25 cellular contexts compared by ENCODE assay signal in the genomic region with DNA sequence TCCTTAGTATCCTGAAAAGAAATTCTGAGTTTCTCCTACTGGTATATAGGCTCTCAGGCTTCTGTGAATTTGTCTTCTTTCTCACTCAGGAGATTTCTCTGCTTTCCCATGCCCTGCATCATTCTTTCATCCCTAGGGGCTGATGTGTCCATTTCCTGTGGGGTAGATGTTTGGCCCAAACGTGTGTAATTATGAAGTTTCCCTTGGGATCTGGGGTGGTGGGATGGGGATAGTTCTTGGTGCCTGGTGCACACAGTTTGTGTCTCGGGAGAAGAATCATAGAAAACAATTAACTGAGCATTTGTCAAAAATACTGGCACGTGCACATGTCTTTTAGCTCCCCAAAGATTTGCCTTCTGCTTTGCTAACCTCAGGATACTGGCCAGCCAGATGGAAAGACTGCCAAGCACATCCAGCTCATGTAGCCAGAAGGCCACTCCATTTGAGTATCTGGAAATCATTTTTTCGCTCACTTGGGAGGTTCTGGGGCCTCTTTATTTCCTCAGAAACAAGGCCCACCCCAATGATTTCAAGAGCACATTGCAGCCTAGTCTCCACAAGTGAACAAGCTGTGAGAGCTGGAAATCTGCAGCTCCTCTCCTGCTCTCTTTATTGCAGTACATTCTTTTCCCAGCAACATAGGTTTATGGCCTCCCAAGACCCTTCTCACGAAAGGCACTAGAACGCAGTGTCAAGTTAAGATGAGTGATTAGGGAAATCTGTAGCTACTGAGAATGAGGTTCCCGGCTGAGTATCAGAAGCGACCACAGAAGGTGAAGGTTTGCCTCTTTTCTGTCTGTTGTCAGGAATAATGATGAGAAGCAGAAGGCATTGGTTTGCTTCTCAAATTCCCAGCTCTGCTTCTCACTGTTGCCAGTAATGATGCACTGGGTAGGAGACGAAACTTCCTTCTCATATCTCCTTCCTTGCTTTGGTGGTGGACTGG.
A peak's percentile ranks its signal among the peaks of the same experiment; 100 is the strongest.
DNase-seq lines count a peak whose midpoint lies in the region; ATAC-seq and TF ChIP-seq lines count a peak whose summit lies in the region.
"Had no signal": no experiment of that assay in that cellular context is flagged by ENCODE, and none has a peak within 500 bp of the region (broad histone marks: within the 10 kb centered on the region; RNA-seq: fewer than 3 reads in every experiment).

No MANE protein-coding gene starts in this region.

- intact Hi-C loops in gastrocnemius medialis (cut with DNase I; ENCODE audit: low total_unique reads): no loop called here

- H3K36me3 Mint-ChIP-seq in glutamatergic neuron (ENCODE audit: unreplicated experiment): no peaks in the 10 kb centered on the region
- H3K36me3 Mint-ChIP-seq: activated naive CD8-positive, alpha-beta T cell treated with anti-CD3 and anti-CD28 coated beads, Interleukin-2, amount 10 ng/mL, durations not matched to agents 7 days and 5 days; brain; mesothelial cell of epicardium had no signal

- H3K27ac ChIP-seq in gastrocnemius medialis (peak overlapping the region in 2 of 4 donors; percentile 27 to 31), substantia nigra (ENCODE audit: low read depth, low read length, poor library complexity, severe bottlenecking) (no peak overlapping the region)
- H3K27ac ChIP-seq: A549; BLaER1 treated with 17β-estradiol and CSF1 and Interleukin-3, amounts not matched to agents 10 nM and 100 nM; colonic mucosa; parathyroid adenoma had no signal

- peak; percentile 33 for DNase-seq in AG09309 (ENCODE audit: low read depth)
- DNase-seq in adipocyte (ENCODE audit: low read depth): no peak
- no peak for DNase-seq in glutamatergic neuron
- peak; percentile 22 to 52 for DNase-seq in gastrocnemius medialis
- no peak for DNase-seq in activated effector memory CD4-positive, alpha-beta T cell treated with anti-CD3 and anti-CD28 coated beads, Interleukin-2, amount 50 U/mL, for 16 hours
- no peak for DNase-seq in substantia nigra (lab: John Stamatoyannopoulos, UW)
- DNase-seq: activated CD4-positive, alpha-beta T cell treated with anti-CD3 and anti-CD28 coated beads, Interleukin-2, amount 50 U/mL, for 1 hour; activated naive CD8-positive, alpha-beta T cell treated with anti-CD3 and anti-CD28 coated beads, Interleukin-2, amount 10 ng/mL, durations not matched to agents 7 days and 5 days; Calu3; colonic mucosa; effector memory CD8-positive, alpha-beta T cell; KG1; NCI-H69; nephron progenitor cell; stimulated activated CD4-positive, alpha-beta T cell treated with anti-CD3 and anti-CD28 coated beads, Interleukin-4, amount 100 ng/mL, for 24 hours; stimulated activated naive CD8-positive, alpha-beta T cell treated with anti-CD3 and anti-CD28 coated beads, Interleukin-15, Interleukin-2, amounts not matched to agents 100 U/mL and 50 U/mL, for 24 hours had no signal

- H3K4me1 Mint-ChIP-seq in glutamatergic neuron (ENCODE audit: low read depth, unreplicated experiment): peaks cover 17% of the 10 kb centered on the region
- H3K4me1 Mint-ChIP-seq: activated naive CD8-positive, alpha-beta T cell treated with anti-CD3 and anti-CD28 coated beads, Interleukin-2, amount 10 ng/mL, durations not matched to agents 7 days and 5 days; brain; mesothelial cell of epicardium had no signal

- ATAC-seq in gastrocnemius medialis (peak; percentile 62 to 83), GM18867 (IDR thresholded peaks at IDR 0.05; ENCODE audit: unreplicated experiment) (no peak), GM19351 (IDR thresholded peaks at IDR 0.05; ENCODE audit: unreplicated experiment) (no peak)
- ATAC-seq: A549; effector memory CD8-positive, alpha-beta T cell; esophagus mucosa; HCT116; stimulated activated naive CD8-positive, alpha-beta T cell treated with anti-CD3 and anti-CD28 coated beads, Interleukin-15, Interleukin-2, amounts not matched to agents 100 U/mL and 50 U/mL, for 24 hours had no signal

- peak overlapping the region; percentile 40 for H3K27ac Mint-ChIP-seq in glutamatergic neuron (ENCODE audit: unreplicated experiment)
- H3K27ac Mint-ChIP-seq: activated naive CD8-positive, alpha-beta T cell treated with anti-CD3 and anti-CD28 coated beads, Interleukin-2, amount 10 ng/mL, durations not matched to agents 7 days and 5 days; effector memory CD8-positive, alpha-beta T cell; mesothelial cell of epicardium; nephron progenitor cell had no signal

- in situ Hi-C loops in gastrocnemius medialis (cut with MboI; ENCODE audit: low sequenced_read_pairs in 4 of 4): no loop called here

- H3K4me3 ChIP-seq in AG09309 (ENCODE audit: control insufficient read depth, low read depth, low read length) (no peak overlapping the region), adipocyte (ENCODE audit: low read length) (peak overlapping the region; percentile 57), gastrocnemius medialis (no peak overlapping the region)
- H3K4me3 ChIP-seq: A549; BLaER1 treated with 17β-estradiol and CSF1 and Interleukin-3, amounts not matched to agents 10 nM and 100 nM; colonic mucosa had no signal

- no peaks in the 10 kb centered on the region for H3K36me3 ChIP-seq in adipocyte (ENCODE audit: control insufficient read depth, insufficient read depth, low read length, severe bottlenecking)
- no peaks in the 10 kb centered on the region for H3K36me3 ChIP-seq in gastrocnemius medialis
- H3K36me3 ChIP-seq: BLaER1 treated with 17β-estradiol and CSF1 and Interleukin-3, amounts not matched to agents 10 nM and 100 nM; colonic mucosa had no signal

- no peak for TF ChIP-seq CTCF in AG09309 (IDR thresholded peaks at IDR 0.05; ENCODE audit: control insufficient read depth, insufficient read depth, low read depth, low read length, missing control alignments)
- TF ChIP-seq CTCF in glutamatergic neuron (IDR thresholded peaks at IDR 0.05; ENCODE audit: partially characterized antibody, unreplicated experiment): no peak
- TF ChIP-seq CTCF in gastrocnemius medialis (IDR thresholded peaks at IDR 0.05 in 4 of 5, conservative IDR thresholded peaks at IDR 0.05 in 1 of 5): no peak

- H3K27me3 ChIP-seq in adipocyte (replicated peaks; ENCODE audit: control insufficient read depth, insufficient read depth, low read length) (no peaks in the 10 kb centered on the region), gastrocnemius medialis (no peaks in the 10 kb centered on the region)
- H3K27me3 ChIP-seq: BLaER1 treated with 17β-estradiol and CSF1 and Interleukin-3, amounts not matched to agents 10 nM and 100 nM; colonic mucosa had no signal

- peaks cover 4% of the 10 kb centered on the region for H3K27me3 Mint-ChIP-seq in glutamatergic neuron (ENCODE audit: unreplicated experiment)
- H3K27me3 Mint-ChIP-seq: brain had no signal

- H3K9me3 ChIP-seq in adipocyte (ENCODE audit: control insufficient read depth, low read length) (no peaks in the 10 kb centered on the region), gastrocnemius medialis (no peaks in the 10 kb centered on the region)
- H3K9me3 ChIP-seq: A549; BLaER1 treated with 17β-estradiol and CSF1 and Interleukin-3, amounts not matched to agents 10 nM and 100 nM; colonic mucosa had no signal

- peak overlapping the region; percentile 20 for H3K4me3 Mint-ChIP-seq in glutamatergic neuron (ENCODE audit: unreplicated experiment)
- H3K4me3 Mint-ChIP-seq: activated naive CD8-positive, alpha-beta T cell treated with anti-CD3 and anti-CD28 coated beads, Interleukin-2, amount 10 ng/mL, durations not matched to agents 7 days and 5 days; brain; effector memory CD8-positive, alpha-beta T cell; mesothelial cell of epicardium; nephron progenitor cell had no signal

- no peak for TF ChIP-seq POLR2A in gastrocnemius medialis (IDR thresholded peaks at IDR 0.05)

- peaks cover 25% of the 10 kb centered on the region for H3K4me1 ChIP-seq in adipocyte (ENCODE audit: control insufficient read depth, insufficient read depth, low read length)
- H3K4me1 ChIP-seq in gastrocnemius medialis: no peaks in the 10 kb centered on the region
- H3K4me1 ChIP-seq: A549; BLaER1 treated with 17β-estradiol and CSF1 and Interleukin-3, amounts not matched to agents 10 nM and 100 nM; colonic mucosa; parathyroid adenoma had no signal

- H3K9me3 Mint-ChIP-seq in glutamatergic neuron (ENCODE audit: unreplicated experiment): peaks cover 4% of the 10 kb centered on the region
- H3K9me3 Mint-ChIP-seq: activated naive CD8-positive, alpha-beta T cell treated with anti-CD3 and anti-CD28 coated beads, Interleukin-2, amount 10 ng/mL, durations not matched to agents 7 days and 5 days; brain; effector memory CD8-positive, alpha-beta T cell; nephron progenitor cell had no signal

- H3K9ac ChIP-seq in adipocyte (ENCODE audit: low read length): peak overlapping the region; percentile 69
- H3K9ac ChIP-seq: BLaER1 treated with 17β-estradiol and CSF1 and Interleukin-3, amounts not matched to agents 10 nM and 100 nM; parathyroid adenoma had no signal

Comparison
In these comparisons a context has a peak if more than half of its experiments do, and no peak if none do; other contexts are left out.
1. DNase-seq: peak in AG09309 (single experiment) and gastrocnemius medialis (2 of 2); none in adipocyte (single experiment), glutamatergic neuron (single experiment), activated effector memory CD4-positive, alpha-beta T cell treated with anti-CD3 and anti-CD28 coated beads, Interleukin-2, amount 50 U/mL, for 16 hours (single experiment) and substantia nigra (0 of 49).
2. ATAC-seq: peak in gastrocnemius medialis (2 of 2); none in GM18867 (single experiment) and GM19351 (single experiment).